10 cellular contexts compared by ENCODE assay signal in the genomic region with DNA sequence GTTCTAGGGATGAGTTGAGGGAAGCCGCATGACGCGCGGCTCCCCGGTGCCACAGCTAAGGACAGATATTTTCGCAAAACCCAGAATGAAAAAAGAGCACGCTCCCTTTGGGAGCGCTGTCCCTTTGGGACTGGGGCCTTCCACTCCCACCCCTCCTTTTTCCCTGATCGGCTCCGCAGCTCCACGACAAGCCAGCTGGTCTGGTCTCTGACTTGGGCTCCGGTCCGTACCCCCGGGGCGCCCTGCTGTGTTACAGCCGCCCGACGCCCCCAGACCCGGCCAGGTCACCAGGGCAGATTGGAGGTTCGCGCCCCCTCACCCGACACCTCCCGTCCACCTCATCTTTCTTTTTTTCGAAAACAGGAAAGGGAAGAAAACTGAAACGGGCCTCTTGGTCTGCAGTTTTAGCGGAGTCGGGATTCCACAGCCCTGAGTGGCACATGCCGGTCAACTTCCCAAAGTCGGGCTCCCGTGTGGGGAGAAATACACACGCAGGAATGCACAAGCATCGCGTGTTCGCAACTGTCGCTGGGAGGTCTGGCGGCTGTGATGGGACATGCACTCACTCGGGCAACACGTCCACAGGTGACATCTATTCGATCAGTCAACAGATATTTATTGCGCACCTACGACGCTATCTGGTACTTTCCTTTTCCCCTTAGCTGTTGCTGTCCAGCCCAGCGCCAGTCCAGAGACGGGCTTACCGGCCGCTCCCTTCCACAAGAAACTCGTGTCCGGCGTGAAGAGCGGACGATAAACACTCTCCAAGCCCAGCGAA. TPM values are rescaled to one million over a fixed set of nuclear protein-coding genes. Genes with fewer than 3 reads are reported as not detected.
DNase-seq lines count a peak whose midpoint lies in the region; ATAC-seq and TF ChIP-seq lines count a peak whose summit lies in the region.
"Had no signal": no experiment of that assay in that cellular context is flagged by ENCODE, and none has a peak within 500 bp of the region (broad histone marks: within the 10 kb centered on the region; RNA-seq: fewer than 3 reads in every experiment).

No MANE protein-coding gene starts in this region.

- in situ Hi-C loops in astrocyte of the cerebellum (cut with HindIII; ENCODE audit: low sequenced_read_pairs): no loop called here

- ATAC-seq in GM21390 (IDR thresholded peaks at IDR 0.05; ENCODE audit: unreplicated experiment): no peak
- ATAC-seq in HG03469 (IDR thresholded peaks at IDR 0.05; ENCODE audit: unreplicated experiment): no peak
- ATAC-seq: stimulated activated naive CD8-positive, alpha-beta T cell treated with anti-CD3 and anti-CD28 coated beads, Interleukin-15, Interleukin-2, amounts not matched to agents 100 U/mL and 50 U/mL, for 24 hours had no signal

- DNase-seq in EH (ENCODE audit: low read depth) (peak; percentile 18), astrocyte of the cerebellum (ENCODE audit: low read depth) (no peak), retina (peak; percentile 73), occipital lobe (lab: John Stamatoyannopoulos, UW) (no peak), NCI-H1930 (lab: John Stamatoyannopoulos, UW) (no peak)
- DNase-seq: stimulated activated naive CD8-positive, alpha-beta T cell treated with anti-CD3 and anti-CD28 coated beads, Interleukin-15, Interleukin-2, amounts not matched to agents 100 U/mL and 50 U/mL, for 24 hours had no signal

- peak overlapping the region; percentile 47 for H3K4me3 ChIP-seq in astrocyte of the cerebellum (ENCODE audit: low read depth, low read length)
- H3K4me3 ChIP-seq in iPS-11a (ENCODE audit: low read depth, low read length): peak overlapping the region; percentile 25

- TF ChIP-seq CTCF in astrocyte of the cerebellum (IDR thresholded peaks at IDR 0.05; ENCODE audit: low read depth, low read length, missing control alignments): no peak

RNA-seq across cellular contexts. Expression of gene SOX9, which starts 3.9 kb away (rescaled TPM):
- 25.4 TPM for total RNA-seq in occipital lobe
- total RNA-seq: activated CD8-positive, alpha-beta memory T cell treated with anti-CD3 and anti-CD28 coated beads for 36 hours had no signal

Comparison
In these comparisons a context has a peak if more than half of its experiments do, and no peak if none do; other contexts are left out.
1. DNase-seq: peak in EH (single experiment) and retina (single experiment); none in astrocyte of the cerebellum (single experiment), occipital lobe (single experiment) and NCI-H1930 (0 of 2).